In genomic region chr4:5742388-5742787, GRCh38 we compare ENCODE assay signal across 38 cellular contexts.
"Had no signal": no experiment of that assay in that cellular context is flagged by ENCODE, and none has a peak within 500 bp of the region (broad histone marks: within the 10 kb centered on the region; RNA-seq: fewer than 3 reads in every experiment).

No MANE protein-coding gene starts in this region.

- H3K27ac Mint-ChIP-seq: activated B cell treated with CpG ODN at 0.5 μM for 24 hours; activated CD4-positive, alpha-beta memory T cell treated with anti-CD3 and anti-CD28 coated beads for 36 hours; activated CD4-positive, alpha-beta T cell treated with anti-CD3 and anti-CD28 coated beads, Interleukin-2, amount 10 ng/mL, durations not matched to agents 24 days and 14 days; activated CD8-positive, alpha-beta T cell treated with anti-CD3 and anti-CD28 coated beads for 36 hours; activated naive CD4-positive, alpha-beta T cell treated with anti-CD3 and anti-CD28 coated beads, Interleukin-2, amount 10 ng/mL, durations not matched to agents 7 days and 5 days; activated naive CD4-positive, alpha-beta T cell treated with anti-CD3 and anti-CD28 coated beads, Interleukin-2, amount 50 U/mL, for 24 hours; activated naive CD8-positive, alpha-beta T cell; activated naive CD8-positive, alpha-beta T cell treated with anti-CD3 and anti-CD28 coated beads, Interleukin-2, amount 10 ng/mL, durations not matched to agents 7 days and 5 days; activated naive CD8-positive, alpha-beta T cell treated with anti-CD3 and anti-CD28 coated beads, Interleukin-2, amount 50 U/mL, for 24 hours; activated T-cell treated with anti-CD3 and anti-CD28 coated beads, Interleukin-2, amount 50 U/mL, for 72 hours; activated T-helper 1 cell treated with anti-CD3 and anti-CD28 coated beads, Interleukin-12 subunit alpha, Interleukin-12 subunit beta, Interleukin-2, Interleukin-4 antibody, amounts not matched to agents 30 ng/mL and 10 ng/mL and 1 ng/mL, durations not matched to agents 14 hours and 24 hours and 36 hours; activated T-helper 2 cell treated with anti-CD3 and anti-CD28 coated beads, Interferon-gamma antibody, Interleukin-2, Interleukin-4, amounts not matched to agents 10 μg/mL and 5 μg/mL and 100 μg/mL, durations not matched to agents 14 hours and 24 hours and 36 hours; brain; T-helper 1 cell treated with Interleukin-12 subunit alpha and Interleukin-12 subunit beta and Interleukin-4 antibody, amounts not matched to agents 30 μg/mL and 1 μg/mL, for 36 hours; T-helper 2 cell treated with Interferon-gamma antibody and Interleukin-4, amounts not matched to agents 5 μg/mL and 100 μg/mL, for 36 hours had no signal

- H3K4me1 Mint-ChIP-seq: activated B cell treated with CpG ODN at 0.5 μM for 24 hours; activated CD4-positive, alpha-beta T cell treated with anti-CD3 and anti-CD28 coated beads, Interleukin-2, amount 10 ng/mL, durations not matched to agents 24 days and 14 days; activated naive CD4-positive, alpha-beta T cell treated with anti-CD3 and anti-CD28 coated beads, Interleukin-2, amount 10 ng/mL, durations not matched to agents 7 days and 5 days; activated naive CD4-positive, alpha-beta T cell treated with anti-CD3 and anti-CD28 coated beads, Interleukin-2, amount 50 U/mL, for 24 hours; activated naive CD8-positive, alpha-beta T cell treated with anti-CD3 and anti-CD28 coated beads, Interleukin-2, amount 10 ng/mL, durations not matched to agents 7 days and 5 days; activated naive CD8-positive, alpha-beta T cell treated with anti-CD3 and anti-CD28 coated beads, Interleukin-2, amount 50 U/mL, for 24 hours; central memory CD8-positive, alpha-beta T cell had no signal

- H3K4me3 Mint-ChIP-seq: activated B cell treated with CpG ODN at 0.5 μM for 24 hours; activated CD4-positive, alpha-beta memory T cell treated with anti-CD3 and anti-CD28 coated beads for 36 hours; activated CD4-positive, alpha-beta T cell treated with anti-CD3 and anti-CD28 coated beads, Interleukin-2, amount 10 ng/mL, durations not matched to agents 24 days and 14 days; activated CD8-positive, alpha-beta T cell treated with anti-CD3 and anti-CD28 coated beads for 36 hours; activated naive CD4-positive, alpha-beta T cell treated with anti-CD3 and anti-CD28 coated beads, Interleukin-2, amount 10 ng/mL, durations not matched to agents 7 days and 5 days; activated naive CD4-positive, alpha-beta T cell treated with anti-CD3 and anti-CD28 coated beads, Interleukin-2, amount 50 U/mL, for 24 hours; activated naive CD8-positive, alpha-beta T cell; activated naive CD8-positive, alpha-beta T cell treated with anti-CD3 and anti-CD28 coated beads, Interleukin-2, amount 10 ng/mL, durations not matched to agents 7 days and 5 days; activated naive CD8-positive, alpha-beta T cell treated with anti-CD3 and anti-CD28 coated beads, Interleukin-2, amount 50 U/mL, for 24 hours; activated T-cell treated with anti-CD3 and anti-CD28 coated beads, Interleukin-2, amount 50 U/mL, for 4 hours; activated T-cell treated with anti-CD3 and anti-CD28 coated beads, Interleukin-2, amount 50 U/mL, for 72 hours; activated T-helper 1 cell treated with anti-CD3 and anti-CD28 coated beads, Interleukin-12 subunit alpha, Interleukin-12 subunit beta, Interleukin-2, Interleukin-4 antibody, amounts not matched to agents 30 ng/mL and 10 ng/mL and 1 ng/mL, durations not matched to agents 14 hours and 24 hours and 36 hours; brain; central memory CD8-positive, alpha-beta T cell; T-helper 1 cell treated with Interleukin-12 subunit alpha and Interleukin-12 subunit beta and Interleukin-4 antibody, amounts not matched to agents 30 μg/mL and 1 μg/mL, for 36 hours; T-helper 2 cell treated with Interferon-gamma antibody and Interleukin-4, amounts not matched to agents 5 μg/mL and 100 μg/mL, for 36 hours had no signal

- FAIRE-seq: bronchial epithelial cell, TTC549 had no signal

- H3K27me3 Mint-ChIP-seq: activated B cell treated with CpG ODN at 0.5 μM for 24 hours; activated CD4-positive, alpha-beta memory T cell treated with anti-CD3 and anti-CD28 coated beads for 36 hours; activated CD4-positive, alpha-beta T cell treated with anti-CD3 and anti-CD28 coated beads, Interleukin-2, amount 10 ng/mL, durations not matched to agents 24 days and 14 days; activated CD8-positive, alpha-beta T cell treated with anti-CD3 and anti-CD28 coated beads for 36 hours; activated naive CD4-positive, alpha-beta T cell treated with anti-CD3 and anti-CD28 coated beads, Interleukin-2, amount 10 ng/mL, durations not matched to agents 7 days and 5 days; activated naive CD4-positive, alpha-beta T cell treated with anti-CD3 and anti-CD28 coated beads, Interleukin-2, amount 50 U/mL, for 24 hours; activated naive CD8-positive, alpha-beta T cell; activated naive CD8-positive, alpha-beta T cell treated with anti-CD3 and anti-CD28 coated beads, Interleukin-2, amount 10 ng/mL, durations not matched to agents 7 days and 5 days; central memory CD8-positive, alpha-beta T cell had no signal

- H3K27ac ChIP-seq: ascending aorta, cardiac muscle cell, VCaP had no signal

- DNase-seq: activated B cell treated with CpG ODN at 0.5 μM for 24 hours; activated CD4-positive, alpha-beta memory T cell treated with anti-CD3 and anti-CD28 coated beads for 36 hours; activated CD4-positive, alpha-beta T cell treated with anti-CD3 and anti-CD28 coated beads for 4 hours; activated CD4-positive, alpha-beta T cell treated with anti-CD3 and anti-CD28 coated beads, Interleukin-2, amount 10 ng/mL, durations not matched to agents 24 days and 14 days; activated CD4-positive, alpha-beta T cell treated with anti-CD3 and anti-CD28 coated beads, Interleukin-2, amount 50 U/mL, for 1 hour; activated CD4-positive, alpha-beta T cell treated with anti-CD3 and anti-CD28 coated beads, Interleukin-2, amount 50 U/mL, for 4 hours; activated CD4-positive, CD25-positive, alpha-beta regulatory T cell treated with anti-CD3 and anti-CD28 coated beads, Interleukin-2, amount 50 U/mL, for 72 hours; activated CD8-positive, alpha-beta memory T cell treated with anti-CD3 and anti-CD28 coated beads, Interleukin-2, amount 50 U/mL, for 4 hours; activated CD8-positive, alpha-beta T cell treated with anti-CD3 and anti-CD28 coated beads for 36 hours; activated effector memory CD4-positive, alpha-beta T cell treated with Interleukin-2 at 50 U/mL for 16 hours; activated gamma-delta T cell; activated naive CD4-positive, alpha-beta T cell treated with anti-CD3 and anti-CD28 coated beads, Interleukin-2, amount 10 ng/mL, durations not matched to agents 7 days and 5 days; activated naive CD4-positive, alpha-beta T cell treated with Interleukin-2 at 50 U/mL for 16 hours; activated naive CD8-positive, alpha-beta T cell treated with anti-CD3 and anti-CD28 coated beads, Interleukin-2, amount 10 ng/mL, durations not matched to agents 7 days and 5 days; activated naive CD8-positive, alpha-beta T cell treated with anti-CD3 and anti-CD28 coated beads, Interleukin-2, amount 50 U/mL, for 24 hours; activated T-cell treated with anti-CD3 and anti-CD28 coated beads for 4 hours; activated T-cell treated with anti-CD3 and anti-CD28 coated beads, Interleukin-2, amount 50 U/mL, for 1 hour; activated T-cell treated with anti-CD3 and anti-CD28 coated beads, Interleukin-2, amount 50 U/mL, for 4 hours; activated T-cell treated with anti-CD3 and anti-CD28 coated beads, Interleukin-2, amount 50 U/mL, for 72 hours; amygdala; anterior cingulate cortex; caudate nucleus; cerebellar nuclear complex; T-helper 2 cell; T-helper 9 cell had no signal

- H3K9me3 Mint-ChIP-seq: activated B cell treated with CpG ODN at 0.5 μM for 24 hours; activated CD4-positive, alpha-beta memory T cell treated with anti-CD3 and anti-CD28 coated beads for 36 hours; activated CD4-positive, alpha-beta T cell treated with anti-CD3 and anti-CD28 coated beads, Interleukin-2, amount 10 ng/mL, durations not matched to agents 24 days and 14 days; activated CD8-positive, alpha-beta T cell treated with anti-CD3 and anti-CD28 coated beads for 36 hours; activated naive CD4-positive, alpha-beta T cell treated with anti-CD3 and anti-CD28 coated beads, Interleukin-2, amount 50 U/mL, for 24 hours; activated T-cell treated with anti-CD3 and anti-CD28 coated beads, Interleukin-2, amount 50 U/mL, for 4 hours; activated T-helper 2 cell treated with anti-CD3 and anti-CD28 coated beads, Interferon-gamma antibody, Interleukin-2, Interleukin-4, amounts not matched to agents 10 μg/mL and 5 μg/mL and 100 μg/mL, durations not matched to agents 14 hours and 24 hours and 36 hours; brain; central memory CD8-positive, alpha-beta T cell; T-helper 1 cell treated with Interleukin-12 subunit alpha and Interleukin-12 subunit beta and Interleukin-4 antibody, amounts not matched to agents 30 μg/mL and 1 μg/mL, for 36 hours; T-helper 2 cell treated with Interferon-gamma antibody and Interleukin-4, amounts not matched to agents 5 μg/mL and 100 μg/mL, for 36 hours had no signal

- H3K4me3 ChIP-seq: ascending aorta, cardiac muscle cell had no signal

- H3K27me3 ChIP-seq: ascending aorta, cardiac muscle cell had no signal

- H3K36me3 Mint-ChIP-seq: activated CD4-positive, alpha-beta memory T cell treated with anti-CD3 and anti-CD28 coated beads for 36 hours; activated naive CD4-positive, alpha-beta T cell treated with anti-CD3 and anti-CD28 coated beads, Interleukin-2, amount 10 ng/mL, durations not matched to agents 7 days and 5 days; activated naive CD4-positive, alpha-beta T cell treated with anti-CD3 and anti-CD28 coated beads, Interleukin-2, amount 50 U/mL, for 24 hours; activated naive CD8-positive, alpha-beta T cell; activated naive CD8-positive, alpha-beta T cell treated with anti-CD3 and anti-CD28 coated beads, Interleukin-2, amount 10 ng/mL, durations not matched to agents 7 days and 5 days had no signal

- ATAC-seq: activated CD8-positive, alpha-beta T cell treated with anti-CD3 and anti-CD28 coated beads for 36 hours; activated naive CD8-positive, alpha-beta T cell treated with anti-CD3 and anti-CD28 coated beads, Interleukin-2, amount 50 U/mL, for 24 hours; activated T-cell treated with anti-CD3 and anti-CD28 coated beads, Interleukin-2, amount 50 U/mL, for 4 hours; activated T-cell treated with anti-CD3 and anti-CD28 coated beads, Interleukin-2, amount 50 U/mL, for 72 hours had no signal

- H3K9me3 ChIP-seq: ascending aorta had no signal
